25 cellular contexts compared by ENCODE assay signal in the genomic region with DNA sequence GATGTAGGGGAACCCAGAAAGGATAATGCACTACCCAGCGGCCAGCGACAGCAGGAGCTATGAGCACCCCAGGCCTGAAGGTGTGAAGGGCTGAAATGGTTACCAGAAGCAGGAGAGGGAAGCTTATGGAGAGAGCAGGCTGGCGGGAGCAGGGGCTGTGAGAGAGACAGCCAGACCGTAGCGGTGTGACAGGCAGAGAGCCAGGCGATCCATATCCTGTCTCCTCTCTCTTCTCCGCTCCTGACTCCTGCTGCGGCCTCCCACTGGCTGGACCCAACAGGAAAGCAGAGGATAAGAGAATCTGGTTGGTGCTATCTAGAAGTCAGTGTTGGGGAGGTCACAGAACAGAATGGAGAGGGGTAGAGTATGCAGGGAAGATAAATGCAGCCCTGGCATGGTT. TPM values are rescaled to one million over a fixed set of nuclear protein-coding genes. Genes with fewer than 3 reads are reported as not detected.
A peak's percentile ranks its signal among the peaks of the same experiment; 100 is the strongest.
DNase-seq lines count a peak whose midpoint lies in the region; ATAC-seq and TF ChIP-seq lines count a peak whose summit lies in the region.
"Had no signal": no experiment of that assay in that cellular context is flagged by ENCODE, and none has a peak within 500 bp of the region (broad histone marks: within the 10 kb centered on the region; RNA-seq: fewer than 3 reads in every experiment).

No MANE protein-coding gene starts in this region.

- WGBS in IMR-90 (ENCODE audit: extremely low coverage in 2 of 2, insufficient read length in 1 of 2), 2 experiments = 77% methylated on average over 4 of the region's 8 CpGs; no CpG with 5 or more reads in 1 of the 2 experiments
- 74% methylated on average over 8 of the region's 8 CpGs for WGBS in esophagus muscularis mucosa

- peaks cover 23% of the 10 kb centered on the region for H3K9me1 ChIP-seq in IMR-90 (ENCODE audit: insufficient read depth, low read length)

- H3K4me3 ChIP-seq in IMR-90 (ENCODE audit: insufficient read depth, low read depth, low read length) (no peak overlapping the region), esophagus muscularis mucosa (no peak overlapping the region)
- H3K4me3 ChIP-seq: MG63, SJCRH30 had no signal

- H3K4me2 ChIP-seq in IMR-90 (ENCODE audit: low read depth, low read length) = no peak overlapping the region

- no TSS peak for BruUV-seq in IMR-90 (replicated peaks; lab: Mats Ljungman, UMichigan)

- H3K27ac Mint-ChIP-seq in WTC11 = no peak overlapping the region
- H3K27ac Mint-ChIP-seq in stimulated activated naive B cell treated with anti-CD40 and anti-IgM and Interleukin-4, amounts not matched to agents 10 μg/mL and 1 μg/mL and 100 μg/mL, for 72 hours = peak overlapping the region; percentile 14
- H3K27ac Mint-ChIP-seq: CD8-positive, alpha-beta T cell had no signal

- peaks cover 13% of the 10 kb centered on the region for H3K4me1 ChIP-seq in IMR-90 (ENCODE audit: control insufficient read depth, insufficient read depth, low read length)
- H3K4me1 ChIP-seq in esophagus muscularis mucosa = peaks cover 19 to 37% (median 29%) of the 10 kb centered on the region in 4 donors
- H3K4me1 ChIP-seq: Caco-2 had no signal

- 0 out of 2 replicates have a peak, but pooled peaks cover 3% of the 10 kb centered on the region for H4K20me1 ChIP-seq in IMR-90 (ENCODE audit: insufficient read depth, low read length)

- in situ Hi-C loops in IMR-90 (cut with MboI; ENCODE audit: low sequenced_read_pairs) = no loop called here

- no peak overlapping the region for H3K56ac ChIP-seq in IMR-90 (ENCODE audit: extremely low read depth, insufficient read depth, low read length)

- peaks cover 31% of the 10 kb centered on the region for H3K4me1 Mint-ChIP-seq in WTC11
- H3K4me1 Mint-ChIP-seq in stimulated activated naive B cell treated with anti-CD40 and anti-IgM and Interleukin-4, amounts not matched to agents 10 μg/mL and 1 μg/mL and 100 μg/mL, for 72 hours = peaks cover 37 to 41% of the 10 kb centered on the region in 2 donors

- intact Hi-C loops in IMR-90 (cut with micrococcal nuclease) = no loop called here
- intact Hi-C loops in esophagus muscularis mucosa (cut with DNase I) = no loop called here

- ATAC-seq in IMR-90 (ENCODE audit: low read depth) (no peak), WTC11 (peak; percentile 29), HG03095 (IDR thresholded peaks at IDR 0.05; ENCODE audit: unreplicated experiment) (no peak)
- no peak for ATAC-seq in stimulated activated naive B cell treated with anti-CD40 and anti-IgM and Interleukin-4, amounts not matched to agents 10 μg/mL and 1 μg/mL and 100 μg/mL, for 72 hours (replicated peaks)
- ATAC-seq: CD8-positive, alpha-beta T cell; HCT116; PC-3; Right ventricle myocardium inferior; SK-N-SH treated with all-trans-retinoic acid at 6 μM for 48 hours had no signal

- no peak overlapping the region for H3K9ac ChIP-seq in IMR-90 (ENCODE audit: low read depth, low read length)

- H2BK20ac ChIP-seq in IMR-90 (ENCODE audit: low read depth, low read length) = peak overlapping the region; percentile 47

- no peak for TF ChIP-seq CTCF in IMR-90 (conservative IDR thresholded peaks at IDR 0.05; ENCODE audit: low read depth, low read length)
- TF ChIP-seq CTCF in WTC11 (IDR thresholded peaks at IDR 0.05) = no peak
- no peak for TF ChIP-seq CTCF in esophagus muscularis mucosa (IDR thresholded peaks at IDR 0.05)

- no peak overlapping the region for H3K4me3 Mint-ChIP-seq in WTC11
- no peak overlapping the region for H3K4me3 Mint-ChIP-seq in stimulated activated naive B cell treated with anti-CD40 and anti-IgM and Interleukin-4, amounts not matched to agents 10 μg/mL and 1 μg/mL and 100 μg/mL, for 72 hours
- H3K4me3 Mint-ChIP-seq: CD8-positive, alpha-beta T cell had no signal

- H3K9me3 Mint-ChIP-seq in WTC11 = peaks cover 24% of the 10 kb centered on the region
- H3K9me3 Mint-ChIP-seq in stimulated activated naive B cell treated with anti-CD40 and anti-IgM and Interleukin-4, amounts not matched to agents 10 μg/mL and 1 μg/mL and 100 μg/mL, for 72 hours = peaks cover 6 to 10% of the 10 kb centered on the region in 2 donors

- H3K27me3 ChIP-seq in IMR-90 (ENCODE audit: control insufficient read depth, insufficient read depth, low read length) (no peaks in the 10 kb centered on the region), esophagus muscularis mucosa (no peaks in the 10 kb centered on the region)
- H3K27me3 ChIP-seq: MG63, SJCRH30 had no signal

- TF ChIP-seq EP300 in esophagus muscularis mucosa (IDR thresholded peaks at IDR 0.05) = no peak

- H2BK5ac ChIP-seq in IMR-90 (ENCODE audit: low read depth, low read length, poor library complexity, severe bottlenecking) = peak overlapping the region; percentile 46

- TF ChIP-seq POLR2A in IMR-90 (IDR thresholded peaks at IDR 0.05; ENCODE audit: low read depth, low read length) = no peak
- no peak for TF ChIP-seq POLR2A in esophagus muscularis mucosa (IDR thresholded peaks at IDR 0.05; ENCODE audit: low read depth)

- peak overlapping the region in 1 of 2 experiments; percentile 12; a peak in 2 of 4 replicates for H4K8ac ChIP-seq in IMR-90 (ENCODE audit: low read depth in 2 of 2, low read length in 2 of 2)

- peaks cover 28% of the 10 kb centered on the region for H3K36me3 Mint-ChIP-seq in WTC11
- peaks cover 8 to 24% of the 10 kb centered on the region in 2 donors for H3K36me3 Mint-ChIP-seq in stimulated activated naive B cell treated with anti-CD40 and anti-IgM and Interleukin-4, amounts not matched to agents 10 μg/mL and 1 μg/mL and 100 μg/mL, for 72 hours

- H3K9me3 ChIP-seq in IMR-90 (ENCODE audit: control insufficient read depth, insufficient read depth, low read length) = peaks cover 4% of the 10 kb centered on the region
- peaks cover 0 to 10% (median 8%) of the 10 kb centered on the region in 4 donors for H3K9me3 ChIP-seq in esophagus muscularis mucosa
- H3K9me3 ChIP-seq: MG63, SJCRH30 had no signal

- H3K23ac ChIP-seq in IMR-90 (ENCODE audit: low read depth, low read length) = no peak overlapping the region; the same call in 1 of the 2 replicates

- 0 out of 2 replicates have a peak overlapping the region, but pooled peaks have one; percentile 4 for H4K5ac ChIP-seq in IMR-90 (ENCODE audit: low read depth, low read length)

- dilution Hi-C loops in IMR-90 (cut with HindIII; ENCODE audit: low sequenced_read_pairs, unreplicated experiment) = no loop called here

- H3K4ac ChIP-seq in IMR-90 (ENCODE audit: low read depth, low read length) = peak overlapping the region; percentile 61

- POLR2A ChIA-PET in IMR-90 (lab: Charles Lee; ENCODE audit: unreplicated experiment) (no interaction called here), WTC11 (lab: Charles Lee) (no interaction called here)

- no peak overlapping the region for H3K18ac ChIP-seq in IMR-90 (ENCODE audit: low read depth, low read length)

- no peak for TF ChIP-seq RAD21 in IMR-90 (IDR thresholded peaks at IDR 0.05; ENCODE audit: low read length)

- CTCF ChIA-PET in IMR-90 (lab: Yijun Ruan, JAX) (no interaction called here), WTC11 (lab: Charles Lee) (interaction anchor here (0.9 to 1.6 kb wide), 2 partner anchors 124 to 161 kb away, joined by 4 read pairs; no protein-coding TSS in a partner anchor)

- no peaks in the 10 kb centered on the region for H3K36me3 ChIP-seq in IMR-90 (ENCODE audit: control insufficient read depth, insufficient read depth, low read length)
- H3K36me3 ChIP-seq in esophagus muscularis mucosa = no peaks in the 10 kb centered on the region
- H3K36me3 ChIP-seq: MG63, SJCRH30 had no signal

- H3K27me3 Mint-ChIP-seq in WTC11 (ENCODE audit: low read depth) = no peaks in the 10 kb centered on the region; the same call in 1 of the 2 replicates
- peaks cover 6 to 10% of the 10 kb centered on the region in 2 donors for H3K27me3 Mint-ChIP-seq in stimulated activated naive B cell treated with anti-CD40 and anti-IgM and Interleukin-4, amounts not matched to agents 10 μg/mL and 1 μg/mL and 100 μg/mL, for 72 hours

- no peak overlapping the region; the same call in 1 of the 2 replicates for H3K14ac ChIP-seq in IMR-90 (replicated peaks; ENCODE audit: low read depth, low read length)

- peak overlapping the region; percentile 71 for H2BK120ac ChIP-seq in IMR-90 (ENCODE audit: low read depth, low read length)

- H2BK15ac ChIP-seq in IMR-90 (ENCODE audit: low read depth, low read length) = peak overlapping the region; percentile 88; the same call in 1 of the 3 replicates

- no peak overlapping the region for H3K27ac ChIP-seq in IMR-90 (ENCODE audit: insufficient read depth, low read length)
- H3K27ac ChIP-seq in esophagus muscularis mucosa (replicated peaks in 1 of 4) = no peak overlapping the region
- H3K27ac ChIP-seq: SJCRH30 had no signal

- H2AFZ ChIP-seq in IMR-90 (replicated peaks; ENCODE audit: low read length, poor library complexity) = no peak overlapping the region

- H4K91ac ChIP-seq in IMR-90 (ENCODE audit: insufficient read depth, low read depth, low read length) = peak overlapping the region; percentile 53

- H3K79me1 ChIP-seq in IMR-90 (ENCODE audit: low read depth in 1 of 2, low read length in 2 of 2) = peaks cover 5 to 17% of the 10 kb centered on the region in 2 experiments; a peak in 3 of 4 replicates

- peak overlapping the region; percentile 86 for H2AK5ac ChIP-seq in IMR-90 (ENCODE audit: low read depth, low read length)

- no peak for DNase-seq in IMR-90
- DNase-seq in WTC11 (ENCODE audit: low spot score) = no peak
- peak; percentile 46 to 66 for DNase-seq in lung microvascular endothelial cell (ENCODE audit: low read depth in 2 of 2)
- DNase-seq in stimulated activated naive B cell treated with anti-CD40 and anti-IgM and Interleukin-4, amounts not matched to agents 10 μg/mL and 1 μg/mL and 100 μg/mL, for 72 hours = no peak
- no peak for DNase-seq in occipital lobe (lab: John Stamatoyannopoulos, UW)
- DNase-seq in esophagus muscularis mucosa (ENCODE audit: extremely low spot score) = no peak
- DNase-seq: C1 segment of cervical spinal cord; Caco-2; CD8-positive, alpha-beta T cell; GF-D8; KG1; MG63; NCI-H1417; NCI-H1694; NCI-H2029 treated with DMSO at 0.1 percent for 48 hours; NCI-H446; NCI-H524 treated with DMSO at 0.1 percent for 48 hours; NCI-H82; NK-92 treated with Interleukin-12 subunit alpha and Interleukin-12 subunit beta, amount 100 ng/mL, for 24 hours; PC-3; SJCRH30 had no signal

- no peak overlapping the region for H2AK9ac ChIP-seq in IMR-90 (replicated peaks; ENCODE audit: low read depth, low read length, poor library complexity)

RNA-seq across cellular contexts. Expression of gene BTD, which starts 49.9 kb away (rescaled TPM):
- total RNA-seq in IMR-90 (2012; rRNA removed) (14.2 and 21.1 TPM in 2 replicates), WTC11 (2021) (18.5 to 23.7 TPM (median 21.0 TPM) in 3 replicates), lung microvascular endothelial cell (29.9 and 41.1 TPM in 2 replicates), occipital lobe (19.5 TPM), esophagus muscularis mucosa (10 to 100 TPM; 38.5 to 65.2 (median 41.6) TPM)
- 12.0 and 14.8 TPM in 2 replicates for polyA plus RNA-seq in IMR-90 (2012; rRNA removed)
- polyA plus RNA-seq in IMR-90 (2012; cell fraction: cytosol; rRNA removed) = 9.0 and 13.6 TPM in 2 replicates
- 7.5 and 11.5 TPM in 2 replicates for polyA plus RNA-seq in IMR-90 (2012; cell fraction: nucleus; rRNA removed; ENCODE audit: low replicate concordance)

RNA-seq across cellular contexts. Expression of gene HACL1, which starts 50.0 kb away (rescaled TPM):
- total RNA-seq in IMR-90 (2012; rRNA removed) (28.1 and 31.4 TPM in 2 replicates), WTC11 (2021) (40.0 to 44.9 TPM (median 42.4 TPM) in 3 replicates), lung microvascular endothelial cell (24.8 and 26.2 TPM in 2 replicates), occipital lobe (38.4 TPM), esophagus muscularis mucosa (10 to 100 TPM; 19.3 to 27.0 (median 22.0) TPM)
- polyA plus RNA-seq in IMR-90 (2012; rRNA removed) = 9.9 and 11.1 TPM in 2 replicates
- 5.4 and 7.0 TPM in 2 replicates for polyA plus RNA-seq in IMR-90 (2012; cell fraction: cytosol; rRNA removed)
- 7.2 and 16.3 TPM in 2 replicates for polyA plus RNA-seq in IMR-90 (2012; cell fraction: nucleus; rRNA removed; ENCODE audit: low replicate concordance)

Comparison
In these comparisons a context has a peak if more than half of its experiments do, and no peak if none do; other contexts are left out.
1. DNase-seq: peak in lung microvascular endothelial cell (2 of 2); none in IMR-90 (single experiment), WTC11 (single experiment), stimulated activated naive B cell treated with anti-CD40 and anti-IgM and Interleukin-4, amounts not matched to agents 10 μg/mL and 1 μg/mL and 100 μg/mL, for 72 hours (single experiment), occipital lobe (single experiment) and esophagus muscularis mucosa (single experiment).